Comparison of ENCODE assay signal across 14 cellular contexts in the genomic region with DNA sequence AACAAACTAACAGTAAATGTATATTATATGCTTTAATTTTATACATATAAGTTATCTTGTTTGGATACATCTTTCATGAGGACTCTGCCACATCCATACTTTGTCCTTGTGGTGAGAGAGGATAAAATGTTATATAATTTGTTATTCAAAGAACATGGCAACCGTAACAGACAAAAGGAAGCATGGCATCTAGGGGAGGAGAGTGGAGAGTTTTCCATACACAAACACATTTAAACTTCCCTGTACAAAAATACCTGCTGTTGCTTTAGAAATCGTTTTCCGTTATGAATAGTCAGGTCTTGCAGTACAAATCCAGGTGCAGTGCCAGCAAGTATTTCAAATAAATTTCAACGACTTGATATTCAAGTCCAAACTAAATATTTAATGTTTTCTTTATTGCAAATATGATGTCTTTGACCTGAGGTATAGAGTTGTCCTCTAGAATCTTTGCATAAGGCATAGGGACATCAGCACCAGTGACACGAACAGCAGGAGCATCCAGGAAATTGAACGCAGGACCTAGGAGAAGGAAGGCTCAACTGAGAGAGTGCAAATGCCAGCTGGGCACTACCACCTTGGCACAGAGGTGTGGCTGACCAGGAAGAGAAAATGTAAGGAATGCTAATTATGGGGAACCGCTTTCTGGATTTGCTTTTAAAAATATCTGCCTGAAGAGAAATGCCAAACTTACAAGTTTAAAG. TPM values are rescaled to one million over a fixed set of nuclear protein-coding genes. Genes with fewer than 3 reads are reported as not detected.
DNase-seq lines count a peak whose midpoint lies in the region; ATAC-seq and TF ChIP-seq lines count a peak whose summit lies in the region.
"Had no signal": no experiment of that assay in that cellular context is flagged by ENCODE, and none has a peak within 500 bp of the region (broad histone marks: within the 10 kb centered on the region; RNA-seq: fewer than 3 reads in every experiment).

No MANE protein-coding gene starts in this region.

- H3K36me3 Mint-ChIP-seq in MCF 10A (ENCODE audit: insufficient read depth, unreplicated experiment) (peaks cover 97% of the 10 kb centered on the region), endodermal cell (ENCODE audit: low read depth) (peaks cover 70% of the 10 kb centered on the region)

- H3K27ac ChIP-seq in breast epithelium (no peak overlapping the region), Karpas-422 (ENCODE audit: low read length) (peak overlapping the region; percentile 36; the same call in 1 of the 2 replicates), endodermal cell (ENCODE audit: low read depth, low read length) (no peak overlapping the region), upper lobe of left lung (no peak overlapping the region), ascending aorta (no peak overlapping the region)
- H3K27ac ChIP-seq: SK-N-MC had no signal

- no peak overlapping the region for H3K9ac ChIP-seq in Karpas-422 (ENCODE audit: low read length)
- no peak overlapping the region for H3K9ac ChIP-seq in endodermal cell (ENCODE audit: extremely low read depth, low read length, poor library complexity, severe bottlenecking)

- CTCF ChIA-PET in MCF 10A (lab: Yijun Ruan, JAX) = interaction anchor here (0.6 to 3.1 kb wide), 6 partner anchors 9 to 1031 kb away, joined by 3 to 12 read pairs (median 4); a partner anchor contains a TSS

- 87% methylated on average over 5 to 6 of the region's 7 CpGs for WGBS in endodermal cell (ENCODE audit: insufficient coverage in 1 of 2, insufficient read length in 1 of 2), 2 experiments
- WGBS in upper lobe of left lung, 2 donors = 69 to 81% methylated on average over 7 of the region's 7 CpGs

- no peak for DNase-seq in MCF 10A (ENCODE audit: unreplicated experiment)
- DNase-seq in breast epithelium (ENCODE audit: low spot score in 2 of 2) = no peak
- no peak for DNase-seq in Karpas-422
- no peak for DNase-seq in endodermal cell
- no peak for DNase-seq in HK-2 (ENCODE audit: unreplicated experiment)
- DNase-seq in upper lobe of left lung = no peak
- no peak for DNase-seq in ascending aorta (ENCODE audit: low spot score in 2 of 2)
- DNase-seq: ACHN; CD4-positive, alpha-beta memory T cell; KBM-7; NCI-H1092 treated with DMSO at 0.1 percent for 48 hours; NCI-H510A treated with DMSO at 0.1 percent for 48 hours; Right ventricle myocardium superior had no signal

- H3K27me3 ChIP-seq in breast epithelium (no peaks in the 10 kb centered on the region), Karpas-422 (ENCODE audit: low read length) (no peaks in the 10 kb centered on the region), endodermal cell (ENCODE audit: control insufficient read depth, insufficient read depth, low read length, poor library complexity, severe bottlenecking) (no peaks in the 10 kb centered on the region), upper lobe of left lung (no peaks in the 10 kb centered on the region), ascending aorta (no peaks in the 10 kb centered on the region)

- peaks cover 0 to 4% of the 10 kb centered on the region in 2 donors for H3K4me1 ChIP-seq in breast epithelium
- peaks cover 22% of the 10 kb centered on the region for H3K4me1 ChIP-seq in Karpas-422 (ENCODE audit: low read length)
- H3K4me1 ChIP-seq in endodermal cell (ENCODE audit: control insufficient read depth, insufficient read depth, low read length) = no peaks in the 10 kb centered on the region
- peaks cover 7 to 12% (median 10%) of the 10 kb centered on the region in 4 donors for H3K4me1 ChIP-seq in upper lobe of left lung
- peaks cover 0 to 12% of the 10 kb centered on the region in 2 donors for H3K4me1 ChIP-seq in ascending aorta

- H4K20me1 ChIP-seq in Karpas-422 (ENCODE audit: insufficient read depth, low read depth, low read length) = no peaks in the 10 kb centered on the region

- TF ChIP-seq EP300 in upper lobe of left lung (IDR thresholded peaks at IDR 0.05) = no peak

- no peaks in the 10 kb centered on the region for H3K9me2 ChIP-seq in Karpas-422 (replicated peaks; ENCODE audit: insufficient read depth, low read length)

- H3K9me3 Mint-ChIP-seq in MCF 10A (ENCODE audit: unreplicated experiment) (no peaks in the 10 kb centered on the region), endodermal cell (no peaks in the 10 kb centered on the region)
- H3K9me3 Mint-ChIP-seq: CD4-positive, alpha-beta memory T cell had no signal

- POLR2A ChIA-PET in MCF 10A (lab: Yijun Ruan, JAX) = no interaction called here

- no peak overlapping the region for H3K4me3 Mint-ChIP-seq in MCF 10A (ENCODE audit: unreplicated experiment)
- H3K4me3 Mint-ChIP-seq in endodermal cell = no peak overlapping the region
- H3K4me3 Mint-ChIP-seq: CD4-positive, alpha-beta memory T cell had no signal

- TF ChIP-seq POLR2A in breast epithelium (IDR thresholded peaks at IDR 0.05) (no peak), upper lobe of left lung (IDR thresholded peaks at IDR 0.05) (no peak)

- H3K4me3 ChIP-seq in breast epithelium (no peak overlapping the region), Karpas-422 (ENCODE audit: low read length) (no peak overlapping the region), endodermal cell (ENCODE audit: low read length) (no peak overlapping the region), upper lobe of left lung (no peak overlapping the region), ascending aorta (no peak overlapping the region)
- H3K4me3 ChIP-seq: SK-N-MC had no signal

- H3K36me3 ChIP-seq in breast epithelium = peaks cover 7% of the 10 kb centered on the region
- peaks cover 65% of the 10 kb centered on the region for H3K36me3 ChIP-seq in Karpas-422 (ENCODE audit: insufficient read depth, low read length)
- H3K36me3 ChIP-seq in endodermal cell (ENCODE audit: control insufficient read depth, insufficient read depth, low read length) = peaks cover 81% of the 10 kb centered on the region
- H3K36me3 ChIP-seq in upper lobe of left lung = peaks cover 33 to 87% (median 68%) of the 10 kb centered on the region in 4 donors
- H3K36me3 ChIP-seq in ascending aorta = peaks cover 74 to 83% of the 10 kb centered on the region in 2 donors

- no peaks in the 10 kb centered on the region; the same call in 1 of the 2 replicates for H3K79me2 ChIP-seq in Karpas-422 (ENCODE audit: low read length)

- H3K4me2 ChIP-seq in Karpas-422 (ENCODE audit: low read depth, low read length, poor library complexity, severe bottlenecking) = no peak overlapping the region

- ATAC-seq in upper lobe of left lung (ENCODE audit: low FRiP score in 2 of 2) = no peak

- BruUV-seq in MCF 10A (replicated peaks; lab: Mats Ljungman, UMichigan) = TSS peak; percentile 17

- no peaks in the 10 kb centered on the region for H3K27me3 Mint-ChIP-seq in MCF 10A (ENCODE audit: insufficient read depth, unreplicated experiment)
- H3K27me3 Mint-ChIP-seq in endodermal cell (ENCODE audit: insufficient read depth) = no peaks in the 10 kb centered on the region
- H3K27me3 Mint-ChIP-seq: CD4-positive, alpha-beta memory T cell had no signal

- no peak overlapping the region for H2AFZ ChIP-seq in Karpas-422 (ENCODE audit: low read length)

- H3K4me1 Mint-ChIP-seq in MCF 10A (ENCODE audit: insufficient read depth, unreplicated experiment) = peaks cover 8% of the 10 kb centered on the region
- peaks cover 24% of the 10 kb centered on the region for H3K4me1 Mint-ChIP-seq in endodermal cell

- TF ChIP-seq CTCF in MCF 10A (IDR thresholded peaks at IDR 0.05; ENCODE audit: unreplicated experiment) (no peak), breast epithelium (IDR thresholded peaks at IDR 0.05) (no peak), endodermal cell (conservative IDR thresholded peaks at IDR 0.05) (no peak), upper lobe of left lung (IDR thresholded peaks at IDR 0.05) (no peak), ascending aorta (IDR thresholded peaks at IDR 0.05) (no peak)

- H3K9me3 ChIP-seq in breast epithelium (no peaks in the 10 kb centered on the region), Karpas-422 (ENCODE audit: low read length) (no peaks in the 10 kb centered on the region), endodermal cell (ENCODE audit: control insufficient read depth, low read length) (no peaks in the 10 kb centered on the region), upper lobe of left lung (no peaks in the 10 kb centered on the region), ascending aorta (no peaks in the 10 kb centered on the region)

- intact Hi-C loops in MCF 10A (cut with micrococcal nuclease) (no loop called here), breast epithelium (cut with DNase I; ENCODE audit: low total_unique reads) (no loop called here), ascending aorta (cut with DNase I) (no loop called here)

- H3K27ac Mint-ChIP-seq in MCF 10A (ENCODE audit: low read depth, unreplicated experiment) = no peak overlapping the region
- peak overlapping the region; percentile 9 for H3K27ac Mint-ChIP-seq in endodermal cell

RNA-seq across cellular contexts. Expression of a gene that starts 5.8 kb away (rescaled TPM):
- total RNA-seq in MCF 10A (2022) = 52.2 and 62.2 TPM in 2 replicates
- total RNA-seq in breast epithelium = 10 to 100 TPM; 56.0 to 68.2 (median 57.1) TPM
- 61.6 and 130 TPM in 2 replicates for total RNA-seq in Karpas-422 (2014; rRNA removed; shearing (Covaris generic); ENCODE audit: low replicate concordance)
- total RNA-seq in endodermal cell = 100 to 1,000 TPM; 127 to 159 TPM
- polyA plus RNA-seq in endodermal cell (2013, experiment 1 of 2) = 108 TPM
- 102 TPM for polyA plus RNA-seq in endodermal cell (2013, experiment 2 of 2)
- 10 to 100 TPM; 20.4 to 81.4 (median 48.5) TPM for total RNA-seq in upper lobe of left lung
- total RNA-seq in ascending aorta = 30.7 TPM
